Comparison of ENCODE assay signal across 12 cellular contexts in the genomic region with DNA sequence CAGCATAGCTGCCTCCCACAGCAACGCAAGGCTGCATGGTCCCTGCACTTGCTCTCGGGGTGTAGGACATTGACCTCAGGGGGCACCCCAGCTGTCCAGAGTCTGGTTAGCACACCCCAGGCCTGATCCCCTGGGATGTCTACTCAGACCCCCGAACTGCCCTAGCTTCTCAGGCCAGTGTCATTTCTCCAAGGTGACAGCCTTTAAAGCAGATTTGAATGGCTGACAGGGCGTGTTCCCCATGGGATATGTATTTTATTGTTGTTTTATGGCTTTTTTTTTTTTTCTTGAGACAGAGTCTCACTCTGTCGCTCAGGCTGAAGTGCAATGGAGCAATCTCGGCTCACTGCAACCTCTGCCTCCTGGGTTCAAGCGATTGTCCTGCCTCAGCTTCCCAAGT. TPM values are rescaled to one million over a fixed set of nuclear protein-coding genes. Genes with fewer than 3 reads are reported as not detected.
DNase-seq lines count a peak whose midpoint lies in the region; ATAC-seq and TF ChIP-seq lines count a peak whose summit lies in the region.
"Had no signal": no experiment of that assay in that cellular context is flagged by ENCODE, and none has a peak within 500 bp of the region (broad histone marks: within the 10 kb centered on the region; RNA-seq: fewer than 3 reads in every experiment).

No MANE protein-coding gene starts in this region.

- CTCF ChIA-PET in WTC11 (lab: Charles Lee), result interaction anchor here (0.5 to 3.3 kb wide), 10 partner anchors 8 to 55 kb away, joined by 3 to 32 read pairs (median 8); no protein-coding TSS in a partner anchor

- H3K4me3 ChIP-seq in right lobe of liver, result no peak overlapping the region
- peak overlapping the region in 1 of 8 donors; percentile 65 for H3K4me3 ChIP-seq in spleen

- intact Hi-C loops in right lobe of liver (cut with DNase I) (no loop called here), spleen (cut with DNase I; ENCODE audit: low total_unique reads) (loop anchor here (10.0 kb wide), 1 partner anchor 47 kb away; no protein-coding TSS in a partner anchor)

- H3K4me1 ChIP-seq in right lobe of liver (no peaks in the 10 kb centered on the region), spleen (peaks cover 25 to 96% (median 64%) of the 10 kb centered on the region in 6 donors)

- no peaks in the 10 kb centered on the region for H3K9me3 Mint-ChIP-seq in WTC11
- H3K9me3 Mint-ChIP-seq: activated naive CD4-positive, alpha-beta T cell treated with anti-CD3 and anti-CD28 coated beads for 36 hours had no signal

- H3K9me3 ChIP-seq in right lobe of liver (no peaks in the 10 kb centered on the region), spleen (peaks cover 0 to 5% (median 0%) of the 10 kb centered on the region in 8 donors)

- 87% methylated on average over 6 of the region's 7 CpGs for WGBS in right lobe of liver (ENCODE audit: insufficient coverage, low coverage, low lambda C conversion rate, missing lambda C conversion rate)
- 64 to 82% (median 71%) methylated on average over 7 of the region's 7 CpGs for WGBS in spleen, 5 donors

- H3K27me3 Mint-ChIP-seq in WTC11 (ENCODE audit: low read depth), result no peaks in the 10 kb centered on the region; the same call in 1 of the 2 replicates

- no peaks in the 10 kb centered on the region for H3K36me3 Mint-ChIP-seq in WTC11

- TF ChIP-seq POLR2A in GM18505 (IDR thresholded peaks at IDR 0.05; ENCODE audit: borderline replicate concordance, extremely low read depth, insufficient read depth, insufficient read length), result peak; percentile 16
- TF ChIP-seq POLR2A in right lobe of liver (IDR thresholded peaks at IDR 0.05), result no peak
- TF ChIP-seq POLR2A in spleen (IDR thresholded peaks at IDR 0.05), result no peak

- POLR2A ChIA-PET in WTC11 (lab: Charles Lee), result interaction anchor here (0.9 to 2.6 kb wide), 13 partner anchors 7 to 53 kb away, joined by 3 to 30 read pairs (median 12); a partner anchor contains a TSS

- no peak for DNase-seq in WTC11 (ENCODE audit: low spot score)
- no peak for DNase-seq in right lobe of liver
- DNase-seq in spleen, result no peak
- DNase-seq in NCI-H2107 treated with DMSO at 0.1 percent for 48 hours (lab: John Stamatoyannopoulos, UW; ENCODE audit: unreplicated experiment), result no peak
- DNase-seq in dermis blood vessel endothelial cell, result no peak
- DNase-seq in activated CD4-positive, alpha-beta T cell treated with anti-CD3 and anti-CD28 coated beads for 4 hours, result no peak
- DNase-seq: activated naive CD4-positive, alpha-beta T cell treated with anti-CD3 and anti-CD28 coated beads for 36 hours; COR-L47; midbrain had no signal

- H3K36me3 ChIP-seq in right lobe of liver (no peaks in the 10 kb centered on the region), spleen (no peaks in the 10 kb centered on the region)

- H3K4me3 Mint-ChIP-seq in WTC11, result no peak overlapping the region
- H3K4me3 Mint-ChIP-seq: activated naive CD4-positive, alpha-beta T cell treated with anti-CD3 and anti-CD28 coated beads for 36 hours had no signal

- H3K27ac Mint-ChIP-seq in WTC11, result 0 out of 2 replicates have a peak overlapping the region, but pooled peaks have one; percentile 72
- H3K27ac Mint-ChIP-seq: activated naive CD4-positive, alpha-beta T cell treated with anti-CD3 and anti-CD28 coated beads for 36 hours had no signal

- peaks cover 57% of the 10 kb centered on the region for H3K4me1 Mint-ChIP-seq in WTC11

- H3K27ac ChIP-seq in right lobe of liver, result peak overlapping the region in 2 of 3 donors; percentile 76 to 92
- H3K27ac ChIP-seq in spleen, result peak overlapping the region; percentile 86 to 96 (median 93)
- H3K27ac ChIP-seq: KMS-11 had no signal

- no peaks in the 10 kb centered on the region for H3K27me3 ChIP-seq in right lobe of liver
- no peaks in the 10 kb centered on the region for H3K27me3 ChIP-seq in spleen (replicated peaks in 1 of 7)

- no peak for TF ChIP-seq CTCF in WTC11 (IDR thresholded peaks at IDR 0.05)
- no peak for TF ChIP-seq CTCF in right lobe of liver (IDR thresholded peaks at IDR 0.05)
- TF ChIP-seq CTCF in spleen (IDR thresholded peaks at IDR 0.05 in 8 of 11, conservative IDR thresholded peaks at IDR 0.05 in 3 of 11), result no peak

- ATAC-seq in GM18505 (IDR thresholded peaks at IDR 0.05; ENCODE audit: unreplicated experiment) (no peak), WTC11 (no peak), right lobe of liver (no peak), HG02678 (IDR thresholded peaks at IDR 0.05; ENCODE audit: unreplicated experiment) (no peak)

TF ChIP-seq in WTC11, 78 proteins besides CTCF, POLR2A, EP300 and RAD21:
- TF ChIP-seq, protein P1, sequence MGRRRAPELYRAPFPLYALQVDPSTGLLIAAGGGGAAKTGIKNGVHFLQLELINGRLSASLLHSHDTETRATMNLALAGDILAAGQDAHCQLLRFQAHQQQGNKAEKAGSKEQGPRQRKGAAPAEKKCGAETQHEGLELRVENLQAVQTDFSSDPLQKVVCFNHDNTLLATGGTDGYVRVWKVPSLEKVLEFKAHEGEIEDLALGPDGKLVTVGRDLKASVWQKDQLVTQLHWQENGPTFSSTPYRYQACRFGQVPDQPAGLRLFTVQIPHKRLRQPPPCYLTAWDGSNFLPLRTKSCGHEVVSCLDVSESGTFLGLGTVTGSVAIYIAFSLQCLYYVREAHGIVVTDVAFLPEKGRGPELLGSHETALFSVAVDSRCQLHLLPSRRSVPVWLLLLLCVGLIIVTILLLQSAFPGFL (CRISPR knock-in tag; IDR thresholded peaks at IDR 0.05; ENCODE audit: borderline replicate concordance), result no peak
- TF ChIP-seq, protein P2, sequence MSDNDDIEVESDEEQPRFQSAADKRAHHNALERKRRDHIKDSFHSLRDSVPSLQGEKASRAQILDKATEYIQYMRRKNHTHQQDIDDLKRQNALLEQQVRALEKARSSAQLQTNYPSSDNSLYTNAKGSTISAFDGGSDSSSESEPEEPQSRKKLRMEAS (CRISPR knock-in tag; IDR thresholded peaks at IDR 0.05), result no peak
- TF ChIP-seq TCF7 (CRISPR knock-in tag; IDR thresholded peaks at IDR 0.05; ENCODE audit: low read depth) (no peak), ZNF121 (CRISPR knock-in tag; IDR thresholded peaks at IDR 0.05) (no peak), ZNF138 (CRISPR knock-in tag; conservative IDR thresholded peaks at IDR 0.05) (no peak), HMGA2 (CRISPR knock-in tag; IDR thresholded peaks at IDR 0.05) (no peak)
- TF ChIP-seq, protein P3, sequence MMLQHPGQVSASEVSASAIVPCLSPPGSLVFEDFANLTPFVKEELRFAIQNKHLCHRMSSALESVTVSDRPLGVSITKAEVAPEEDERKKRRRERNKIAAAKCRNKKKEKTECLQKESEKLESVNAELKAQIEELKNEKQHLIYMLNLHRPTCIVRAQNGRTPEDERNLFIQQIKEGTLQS (CRISPR knock-in tag; conservative IDR thresholded peaks at IDR 0.05), result no peak
- TF ChIP-seq, protein P4, sequence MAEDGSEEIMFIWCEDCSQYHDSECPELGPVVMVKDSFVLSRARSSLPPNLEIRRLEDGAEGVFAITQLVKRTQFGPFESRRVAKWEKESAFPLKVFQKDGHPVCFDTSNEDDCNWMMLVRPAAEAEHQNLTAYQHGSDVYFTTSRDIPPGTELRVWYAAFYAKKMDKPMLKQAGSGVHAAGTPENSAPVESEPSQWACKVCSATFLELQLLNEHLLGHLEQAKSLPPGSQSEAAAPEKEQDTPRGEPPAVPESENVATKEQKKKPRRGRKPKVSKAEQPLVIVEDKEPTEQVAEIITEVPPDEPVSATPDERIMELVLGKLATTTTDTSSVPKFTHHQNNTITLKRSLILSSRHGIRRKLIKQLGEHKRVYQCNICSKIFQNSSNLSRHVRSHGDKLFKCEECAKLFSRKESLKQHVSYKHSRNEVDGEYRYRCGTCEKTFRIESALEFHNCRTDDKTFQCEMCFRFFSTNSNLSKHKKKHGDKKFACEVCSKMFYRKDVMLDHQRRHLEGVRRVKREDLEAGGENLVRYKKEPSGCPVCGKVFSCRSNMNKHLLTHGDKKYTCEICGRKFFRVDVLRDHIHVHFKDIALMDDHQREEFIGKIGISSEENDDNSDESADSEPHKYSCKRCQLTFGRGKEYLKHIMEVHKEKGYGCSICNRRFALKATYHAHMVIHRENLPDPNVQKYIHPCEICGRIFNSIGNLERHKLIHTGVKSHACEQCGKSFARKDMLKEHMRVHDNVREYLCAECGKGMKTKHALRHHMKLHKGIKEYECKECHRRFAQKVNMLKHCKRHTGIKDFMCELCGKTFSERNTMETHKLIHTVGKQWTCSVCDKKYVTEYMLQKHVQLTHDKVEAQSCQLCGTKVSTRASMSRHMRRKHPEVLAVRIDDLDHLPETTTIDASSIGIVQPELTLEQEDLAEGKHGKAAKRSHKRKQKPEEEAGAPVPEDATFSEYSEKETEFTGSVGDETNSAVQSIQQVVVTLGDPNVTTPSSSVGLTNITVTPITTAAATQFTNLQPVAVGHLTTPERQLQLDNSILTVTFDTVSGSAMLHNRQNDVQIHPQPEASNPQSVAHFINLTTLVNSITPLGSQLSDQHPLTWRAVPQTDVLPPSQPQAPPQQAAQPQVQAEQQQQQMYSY (CRISPR knock-in tag; IDR thresholded peaks at IDR 0.05), result no peak

RNA-seq across cellular contexts. Expression of a gene that starts 40.8 kb away (rescaled TPM):
- total RNA-seq in WTC11 (2021) (2,164 to 2,284 TPM (median 2,200 TPM) in 3 replicates), right lobe of liver (100 to 1,000 TPM; 180 to 373 (median 252) TPM), spleen (100 to 1,000 TPM; 509 to 901 (median 767) TPM), dermis blood vessel endothelial cell (1,131 and 1,294 TPM in 2 replicates)
- 1,000 to 10,000 TPM; 1,653 to 2,114 (median 1,725) TPM for polyA plus RNA-seq in spleen
